ENCODE assay signal across 1 cellular context in genomic region chr6:141548969-141549368, GRCh38.
TF ChIP-seq lines count a peak whose summit lies in the region.

No MANE protein-coding gene starts in this region.

TF ChIP-seq in HepG2, 621 proteins besides CTCF, POLR2A, EP300 and RAD21 (continued from another document):
- peak; percentile 28; the same call in 1 of the 2 replicates for TF ChIP-seq ARID5B (CRISPR knock-in tag; IDR thresholded peaks at IDR 0.05)
- TF ChIP-seq ZNF615 (CRISPR knock-in tag; IDR thresholded peaks at IDR 0.05; ENCODE audit: borderline replicate concordance): no peak
- TF ChIP-seq SOX6 (IDR thresholded peaks at IDR 0.05): no peak
- no peak for TF ChIP-seq SOX6 (CRISPR knock-in tag; IDR thresholded peaks at IDR 0.05)
- TF ChIP-seq ZBTB7B (CRISPR knock-in tag; IDR thresholded peaks at IDR 0.05): no peak
- TF ChIP-seq ZBTB33 (CRISPR knock-in tag; IDR thresholded peaks at IDR 0.05): peak; percentile 85; the same call in 1 of the 2 replicates
- peak; percentile 74; the same call in 1 of the 2 replicates for TF ChIP-seq HOMEZ (CRISPR knock-in tag; IDR thresholded peaks at IDR 0.05; ENCODE audit: low read depth)
- TF ChIP-seq HMG20A (CRISPR knock-in tag; IDR thresholded peaks at IDR 0.05; ENCODE audit: borderline replicate concordance): peak; percentile 41; the same call in 1 of the 2 replicates
- no peak for TF ChIP-seq ZNF546 (CRISPR knock-in tag; conservative IDR thresholded peaks at IDR 0.05)
- 0 out of 2 replicates have a peak, but pooled peaks have one; percentile 20 for TF ChIP-seq THAP11 (CRISPR knock-in tag; IDR thresholded peaks at IDR 0.05)
- TF ChIP-seq FOXK1 (CRISPR knock-in tag; IDR thresholded peaks at IDR 0.05; ENCODE audit: borderline replicate concordance, low read depth): peak; percentile 51; the same call in 1 of the 2 replicates
- TF ChIP-seq ZNF644 (CRISPR knock-in tag; IDR thresholded peaks at IDR 0.05; ENCODE audit: low read depth): peak; percentile 48; the same call in 1 of the 2 replicates
- no peak for TF ChIP-seq SRY (CRISPR knock-in tag; IDR thresholded peaks at IDR 0.05)
- TF ChIP-seq ATAD3A (CRISPR knock-in tag; IDR thresholded peaks at IDR 0.05): no peak
- TF ChIP-seq ZNF12 (CRISPR knock-in tag; IDR thresholded peaks at IDR 0.05): 0 out of 2 replicates have a peak, but pooled peaks have one; percentile 14
- peak; percentile 48; the same call in 1 of the 2 replicates for TF ChIP-seq FOXP1 (IDR thresholded peaks at IDR 0.05)
- peak; percentile 75 for TF ChIP-seq FOXP1 (CRISPR knock-in tag; IDR thresholded peaks at IDR 0.05)
- TF ChIP-seq DMTF1 (CRISPR knock-in tag; IDR thresholded peaks at IDR 0.05): no peak
- TF ChIP-seq FOXA3 (CRISPR knock-in tag; IDR thresholded peaks at IDR 0.05): peak; percentile 67; the same call in 1 of the 2 replicates
- 0 out of 2 replicates have a peak, but pooled peaks have one; percentile 18 for TF ChIP-seq POGZ (CRISPR knock-in tag; IDR thresholded peaks at IDR 0.05)
- TF ChIP-seq TBL1XR1 (IDR thresholded peaks at IDR 0.05; ENCODE audit: borderline replicate concordance, low read length, partially characterized antibody): peak; percentile 32
- TF ChIP-seq MAZ (IDR thresholded peaks at IDR 0.05; ENCODE audit: borderline replicate concordance, low read depth, low read length): no peak
- no peak for TF ChIP-seq MAZ (CRISPR knock-in tag; IDR thresholded peaks at IDR 0.05; ENCODE audit: low read depth)
- no peak for TF ChIP-seq SOX5 (CRISPR knock-in tag; IDR thresholded peaks at IDR 0.05; ENCODE audit: borderline replicate concordance)
- TF ChIP-seq ATF4 (CRISPR knock-in tag; IDR thresholded peaks at IDR 0.05): peak in 1 of 2 experiments; percentile 98; a peak in 2 of 4 replicates
- no peak for TF ChIP-seq TFDP2 (CRISPR knock-in tag; IDR thresholded peaks at IDR 0.05)
- TF ChIP-seq ARID3A (IDR thresholded peaks at IDR 0.05; ENCODE audit: low read depth, low read length): peak; percentile 75
- 0 out of 2 replicates have a peak, but pooled peaks have one; percentile 43 for TF ChIP-seq TRIM24 (CRISPR knock-in tag; IDR thresholded peaks at IDR 0.05)
- TF ChIP-seq CEBPG (CRISPR knock-in tag; IDR thresholded peaks at IDR 0.05): peak; percentile 70; the same call in 1 of the 2 replicates
- TF ChIP-seq ZNF3 (CRISPR knock-in tag; IDR thresholded peaks at IDR 0.05): 0 out of 2 replicates have a peak, but pooled peaks have one; percentile 25
- TF ChIP-seq GATAD2A (CRISPR knock-in tag; IDR thresholded peaks at IDR 0.05): peak; percentile 59
- TF ChIP-seq ZNF576 (CRISPR knock-in tag; IDR thresholded peaks at IDR 0.05): no peak
- TF ChIP-seq THAP7 (CRISPR knock-in tag; IDR thresholded peaks at IDR 0.05): no peak
- TF ChIP-seq ZNF503 (CRISPR knock-in tag; IDR thresholded peaks at IDR 0.05): no peak
- TF ChIP-seq FOSL2 (CRISPR knock-in tag; IDR thresholded peaks at IDR 0.05): peak; percentile 92
- TF ChIP-seq CEBPB (IDR thresholded peaks at IDR 0.05; ENCODE audit: borderline replicate concordance, low read depth, low read length): peak; percentile 95
- TF ChIP-seq NFIC (IDR thresholded peaks at IDR 0.05; ENCODE audit: low read length): peak; percentile 39; the same call in 1 of the 2 replicates
- TF ChIP-seq MED1 (CRISPR knock-in tag; IDR thresholded peaks at IDR 0.05): peak; percentile 52
- peak; percentile 69 for TF ChIP-seq ATF7 (IDR thresholded peaks at IDR 0.05)
- no peak for TF ChIP-seq ATF7 (CRISPR knock-in tag; IDR thresholded peaks at IDR 0.05)
- TF ChIP-seq KDM5A (IDR thresholded peaks at IDR 0.05; ENCODE audit: borderline replicate concordance, low read length): no peak
- peak; percentile 71 for TF ChIP-seq RARA (CRISPR knock-in tag; IDR thresholded peaks at IDR 0.05)
- 0 out of 2 replicates have a peak, but pooled peaks have one; percentile 38 for TF ChIP-seq MIER3 (CRISPR knock-in tag; IDR thresholded peaks at IDR 0.05; ENCODE audit: borderline replicate concordance)
- peak in 1 of 2 experiments; percentile 60; a peak in 3 of 4 replicates for TF ChIP-seq NR2F1 (CRISPR knock-in tag; IDR thresholded peaks at IDR 0.05)
TF ChIP-seq in HepG2: peak in this region for 26.
